In the genomic region with DNA sequence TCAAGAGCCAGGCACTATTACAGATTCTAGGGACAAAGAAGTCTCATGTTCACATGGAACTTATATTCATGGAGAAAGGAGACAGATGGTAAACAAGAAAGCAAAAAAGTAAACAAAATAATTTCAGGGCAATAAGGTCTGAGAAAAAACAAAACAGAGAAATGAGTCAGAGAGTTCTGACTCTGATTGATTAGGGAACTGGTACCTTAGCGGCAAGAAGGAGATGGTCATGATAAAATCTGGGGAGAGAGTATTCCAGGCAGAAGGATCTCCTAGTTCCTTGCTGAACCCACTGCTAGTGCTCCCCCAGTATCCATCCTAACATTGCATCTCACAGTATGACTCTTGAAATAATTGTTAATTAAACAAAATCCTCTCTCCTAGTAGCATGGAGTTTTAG, we compare ENCODE assay signal across 13 cellular contexts.
"Had no signal": no experiment of that assay in that cellular context is flagged by ENCODE, and none has a peak within 500 bp of the region (broad histone marks: within the 10 kb centered on the region; RNA-seq: fewer than 3 reads in every experiment).

No MANE protein-coding gene starts in this region.

- H3K4me3 ChIP-seq: dorsolateral prefrontal cortex, lung, smooth muscle cell had no signal

- ATAC-seq: right cardiac atrium had no signal

- H3K27ac ChIP-seq: dorsolateral prefrontal cortex had no signal

- H3K4me2 ChIP-seq: smooth muscle cell had no signal

- DNase-seq: activated CD4-positive, CD25-positive, alpha-beta regulatory T cell; activated gamma-delta T cell treated with Interleukin-2 at 50 U/mL for 16 hours; activated naive CD8-positive, alpha-beta T cell treated with anti-CD3 and anti-CD28 coated beads for 36 hours; dorsolateral prefrontal cortex; hippocampal formation; midbrain; naive B cell; right cardiac atrium; stimulated activated naive CD4-positive, alpha-beta T cell; substantia nigra; trophoblast cell had no signal

- H3K27me3 ChIP-seq: dorsolateral prefrontal cortex had no signal
